ENCODE assay signal across 8 cellular contexts in the genomic region with DNA sequence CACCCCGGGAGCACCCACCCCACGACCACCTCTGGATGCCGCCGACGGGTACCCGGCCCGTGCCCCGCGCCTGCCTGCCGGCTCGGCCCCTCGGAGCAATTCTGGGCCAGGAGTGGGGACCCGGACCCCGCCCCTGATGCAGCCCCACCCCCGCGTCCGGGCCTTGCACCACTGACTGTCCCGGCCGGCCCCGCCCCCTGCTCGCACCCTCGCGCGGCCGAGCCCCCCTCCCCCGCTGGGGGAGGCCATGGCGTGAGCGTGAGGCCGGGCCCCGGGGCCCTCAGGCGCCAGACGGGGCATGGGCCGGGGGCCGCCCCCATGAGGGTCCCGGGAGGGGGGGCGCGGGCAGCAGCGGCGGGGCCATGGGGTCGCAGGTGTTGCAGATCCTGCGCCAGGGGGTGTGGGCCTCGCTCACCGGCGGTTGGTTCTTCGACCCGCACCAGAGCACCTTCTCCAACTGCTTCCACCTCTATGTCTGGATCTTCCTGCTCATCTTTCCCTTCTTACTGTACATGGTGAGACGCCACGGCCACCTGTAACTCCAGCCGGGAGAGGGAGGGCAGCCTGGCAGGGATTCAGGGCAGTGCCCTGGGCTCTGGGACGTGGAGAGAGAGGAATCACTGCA. TPM values are rescaled to one million over a fixed set of nuclear protein-coding genes. Genes with fewer than 3 reads are reported as not detected.
DNase-seq lines count a peak whose midpoint lies in the region; ATAC-seq, FAIRE-seq and TF ChIP-seq lines count a peak whose summit lies in the region.

No MANE protein-coding gene starts in this region.

- peak overlapping the region; percentile 85 to 90 for H3K4me3 Mint-ChIP-seq in stimulated activated naive B cell treated with anti-CD40 and anti-IgM and Interleukin-4, amounts not matched to agents 10 μg/mL and 1 μg/mL and 100 μg/mL, for 72 hours

- no peaks in the 10 kb centered on the region for H3K27me3 ChIP-seq in DOHH2 (ENCODE audit: control insufficient read depth, low read length)
- no peaks in the 10 kb centered on the region for H3K27me3 ChIP-seq in GM12878 (replicated peaks in 1 of 2; ENCODE audit: control insufficient read depth in 2 of 2, insufficient read depth in 2 of 2, low read length in 1 of 2)

- H3K4me3 ChIP-seq in DOHH2 (ENCODE audit: low read length): peak overlapping the region; percentile 78
- peak overlapping the region; percentile 100 for H3K4me3 ChIP-seq in GM12878

- H3K36me3 ChIP-seq in DOHH2 (ENCODE audit: control insufficient read depth, low read length) (peaks cover 63% of the 10 kb centered on the region), GM12878 (ENCODE audit: control insufficient read depth in 2 of 2, insufficient read depth in 2 of 2, low read length in 1 of 2) (peaks cover 17 to 21% of the 10 kb centered on the region in 2 experiments; a peak in 3 of 4 replicates)

- peak; percentile 4 for ATAC-seq in GM21528 (IDR thresholded peaks at IDR 0.05; ENCODE audit: low FRiP score, unreplicated experiment)
- ATAC-seq in GM12878: peak; percentile 11
- peak; percentile 2 to 6 for ATAC-seq in stimulated activated naive B cell treated with anti-CD40 and anti-IgM and Interleukin-4, amounts not matched to agents 10 μg/mL and 1 μg/mL and 100 μg/mL, for 72 hours (replicated peaks)
- ATAC-seq in GM18519 (IDR thresholded peaks at IDR 0.05; ENCODE audit: low FRiP score, unreplicated experiment): no peak

- CTCF ChIA-PET in GM12878 (lab: Yijun Ruan, JAX): interaction anchor here (0.6 to 3.8 kb wide), 11 partner anchors 10 to 286 kb away, joined by 3 to 35 read pairs (median 6); a partner anchor contains a TSS

- H3K9me3 Mint-ChIP-seq in stimulated activated naive B cell treated with anti-CD40 and anti-IgM and Interleukin-4, amounts not matched to agents 10 μg/mL and 1 μg/mL and 100 μg/mL, for 72 hours: no peaks in the 10 kb centered on the region

- TF ChIP-seq RAD21 in GM12878 (IDR thresholded peaks at IDR 0.05; ENCODE audit: insufficient read depth, low read depth, low read length): no peak

- no peak for FAIRE-seq in GM12878 (lab: Jason Lieb, UNC)

- H3K27ac Mint-ChIP-seq in stimulated activated naive B cell treated with anti-CD40 and anti-IgM and Interleukin-4, amounts not matched to agents 10 μg/mL and 1 μg/mL and 100 μg/mL, for 72 hours: peak overlapping the region; percentile 98

- H3K9me3 ChIP-seq in DOHH2 (ENCODE audit: control insufficient read depth, insufficient read depth, low read length) (no peaks in the 10 kb centered on the region), GM12878 (replicated peaks; ENCODE audit: control insufficient read depth, insufficient read depth, low read length) (no peaks in the 10 kb centered on the region)

- peaks cover 76% of the 10 kb centered on the region for H3K79me2 ChIP-seq in DOHH2 (ENCODE audit: control insufficient read depth, low read length)
- peaks cover 72% of the 10 kb centered on the region for H3K79me2 ChIP-seq in GM12878 (ENCODE audit: control insufficient read depth, insufficient read depth, low read length)

- H3K4me1 ChIP-seq in DOHH2 (ENCODE audit: control insufficient read depth, low read length) (peaks cover 47% of the 10 kb centered on the region), GM12878 (ENCODE audit: control insufficient read depth, insufficient read depth, low read length) (peaks cover 24% of the 10 kb centered on the region)

- intact Hi-C loops in GM12878 (cut with micrococcal nuclease; ENCODE audit: unreplicated experiment): loop anchor here (1.0 to 2.0 kb wide), 5 partner anchors 23 to 75 kb away; a partner anchor contains a TSS

- BruUV-seq in GM12878 (replicated peaks; lab: Mats Ljungman, UMichigan): no TSS peak

- H3K27ac ChIP-seq in DOHH2 (ENCODE audit: low read depth, low read length) (peak overlapping the region; percentile 78), GM12878 (ENCODE audit: control insufficient read depth, insufficient read depth) (peak overlapping the region; percentile 64)

- SMC1A ChIA-PET in GM12878 (lab: Charles Lee; ENCODE audit: uncharacterized antibody, unreplicated experiment): interaction anchor here (1.2 to 1.7 kb wide), 8 partner anchors 10 to 273 kb away, joined by 3 to 21 read pairs (median 6); a partner anchor contains a TSS

- TF ChIP-seq CTCF in DOHH2 (IDR thresholded peaks at IDR 0.05; ENCODE audit: low read depth, low read length, poor library complexity, severe bottlenecking) (no peak), GM12878 (IDR thresholded peaks at IDR 0.05 in 2 of 3, conservative IDR thresholded peaks at IDR 0.05 in 1 of 3; ENCODE audit: control insufficient read depth in 2 of 3, extremely low read depth in 1 of 3, insufficient read depth in 1 of 3, low read depth in 3 of 3, low read length in 3 of 3) (no peak)

- no peaks in the 10 kb centered on the region for H3K9me2 ChIP-seq in DOHH2 (replicated peaks; ENCODE audit: control insufficient read depth, low read length)

- no peak for TF ChIP-seq POLR2A in GM12878 (IDR thresholded peaks at IDR 0.05; ENCODE audit: low read depth, low read length)

- H3K27me3 Mint-ChIP-seq in stimulated activated naive B cell treated with anti-CD40 and anti-IgM and Interleukin-4, amounts not matched to agents 10 μg/mL and 1 μg/mL and 100 μg/mL, for 72 hours: no peaks in the 10 kb centered on the region

- WGBS in GM12878 (ENCODE audit: insufficient coverage, insufficient replicate concordance, low lambda C conversion rate, missing lambda C conversion rate): 14% methylated on average over 22 of the region's 50 CpGs

- peaks cover 27 to 51% of the 10 kb centered on the region in 2 donors for H3K4me1 Mint-ChIP-seq in stimulated activated naive B cell treated with anti-CD40 and anti-IgM and Interleukin-4, amounts not matched to agents 10 μg/mL and 1 μg/mL and 100 μg/mL, for 72 hours

- TF ChIP-seq EP300 in GM12878 (IDR thresholded peaks at IDR 0.05; ENCODE audit: borderline replicate concordance in 1 of 2, control insufficient read depth in 1 of 2, low read depth in 2 of 2, low read length in 2 of 2): no peak

- DNase-seq in NAMALWA (ENCODE audit: low spot score) (peak; percentile 65), GM12878 (ENCODE audit: low read depth, low spot score) (no peak), islet precursor cell (peak; percentile 74), NCI-H1105 (lab: John Stamatoyannopoulos, UW) (no peak)
- no peak for DNase-seq in stimulated activated naive B cell treated with anti-CD40 and anti-IgM and Interleukin-4, amounts not matched to agents 10 μg/mL and 1 μg/mL and 100 μg/mL, for 72 hours

- peaks cover 30 to 57% of the 10 kb centered on the region in 2 donors for H3K36me3 Mint-ChIP-seq in stimulated activated naive B cell treated with anti-CD40 and anti-IgM and Interleukin-4, amounts not matched to agents 10 μg/mL and 1 μg/mL and 100 μg/mL, for 72 hours

- H3K9ac ChIP-seq in GM12878 (ENCODE audit: control insufficient read depth, insufficient read depth, low read length): peak overlapping the region; percentile 68

- no peaks in the 10 kb centered on the region; the same call in 1 of the 2 replicates for H3F3A ChIP-seq in DOHH2 (ENCODE audit: control insufficient read depth, insufficient read depth)

- H2AFZ ChIP-seq in GM12878 (ENCODE audit: control insufficient read depth, low read depth, low read length): no peak overlapping the region

- RAD21 ChIA-PET in GM12878 (lab: Charles Lee; ENCODE audit: unreplicated experiment): interaction anchor here (0.7 to 4.0 kb wide), 15 partner anchors 16 to 283 kb away, joined by 3 to 36 read pairs (median 5); a partner anchor contains a TSS

- H3K4me2 ChIP-seq in DOHH2 (ENCODE audit: low read length) (peak overlapping the region; percentile 93), GM12878 (ENCODE audit: control insufficient read depth, insufficient read depth) (peak overlapping the region; percentile 94)

- POLR2A ChIA-PET in GM12878 (lab: Charles Lee): interaction anchor here (0.5 to 5.0 kb wide), 19 partner anchors 11 to 327 kb away, joined by 3 to 41 read pairs (median 6); a partner anchor contains a TSS

- in situ Hi-C loops in GM12878 (cut with MboI): no loop called here

- H4K20me1 ChIP-seq in DOHH2 (ENCODE audit: control insufficient read depth, insufficient read depth, low read depth, low read length): peaks cover 14% of the 10 kb centered on the region; the same call in 1 of the 2 replicates
- no peaks in the 10 kb centered on the region; the same call in 1 of the 2 replicates for H4K20me1 ChIP-seq in GM12878 (ENCODE audit: control insufficient read depth, insufficient read depth)

RNA-seq across cellular contexts. Expression of a gene that starts 0.5 kb away (rescaled TPM):
- 38.1 and 44.3 TPM in 2 replicates for total RNA-seq in GM12878 (2013; cell fraction: nucleolus; rRNA removed)
- 14.0 and 19.9 TPM in 2 replicates for total RNA-seq in GM12878 (2014; rRNA removed)
- total RNA-seq in GM12878 (2014; rRNA removed; fragmentation: Illumina TruSeq; extraction: Trizol): 5.4 and 7.3 TPM in 2 replicates
- 39.0 and 46.6 TPM in 2 replicates for total RNA-seq in GM12878 (2021)
- polyA plus RNA-seq in GM12878 (2011; ENCODE audit: low read depth): 8.1 TPM
- 2.9 and 8.2 TPM in 2 replicates for polyA plus RNA-seq in GM12878 (2011; rRNA removed)
- 19.6 and 23.7 TPM in 2 replicates for polyA plus RNA-seq in GM12878 (2011; cell fraction: cytosol; rRNA removed)
- 93.1 and 120 TPM in 2 replicates for polyA plus RNA-seq in GM12878 (2011; cell fraction: nucleus; rRNA removed)
- polyA plus RNA-seq in GM12878 (2012): 16.6 and 21.0 TPM in 2 replicates
- polyA plus RNA-seq in GM12878 (2014; fragmentation: Illumina TruSeq; extraction: Trizol): 1.7 and 8.6 TPM in 2 replicates
- under 1 TPM; 0.03 to 0.15 TPM for polyA plus RNA-seq in GM12878 (2014; fragmentation: Nextera tagmentation; extraction: Ambion mirVana)
- polyA plus RNA-seq in GM12878 (2014; rRNA removed): 34.1 and 40.2 TPM in 2 replicates
- 10 to 100 TPM in 1 of 2 experiments, 1 to 10 TPM in 1; 6.8 to 10.3 TPM for polyA plus RNA-seq in GM12878 (2016; fragmentation: Nextera tagmentation; extraction: Ambion mirVana)
- polyA minus RNA-seq in GM12878 (2011; rRNA and poly(A)+ RNA removed): 12.1 and 24.9 TPM in 2 replicates
- polyA minus RNA-seq in GM12878 (2011; cell fraction: cytosol; rRNA and poly(A)+ RNA removed): 17.2 and 18.4 TPM in 2 replicates
- polyA minus RNA-seq in GM12878 (2011; cell fraction: nucleus; rRNA and poly(A)+ RNA removed): 29.3 and 54.2 TPM in 2 replicates

RNA-seq across cellular contexts. Expression of a gene that starts 2.0 kb away (rescaled TPM):
- 95.3 and 109 TPM in 2 replicates for total RNA-seq in GM12878 (2013; cell fraction: nucleolus; rRNA removed)
- 37.4 and 39.9 TPM in 2 replicates for total RNA-seq in GM12878 (2014; rRNA removed)
- 13.6 and 15.1 TPM in 2 replicates for total RNA-seq in GM12878 (2014; rRNA removed; fragmentation: Illumina TruSeq; extraction: Trizol)
- total RNA-seq in GM12878 (2021): 62.6 and 64.7 TPM in 2 replicates
- 8.2 TPM for polyA plus RNA-seq in GM12878 (2011; ENCODE audit: low read depth)
- polyA plus RNA-seq in GM12878 (2011; rRNA removed): 17.0 and 27.9 TPM in 2 replicates
- polyA plus RNA-seq in GM12878 (2011; cell fraction: cytosol; rRNA removed): 43.4 and 59.7 TPM in 2 replicates
- 80.4 and 99.7 TPM in 2 replicates for polyA plus RNA-seq in GM12878 (2011; cell fraction: nucleus; rRNA removed)
- 29.2 and 38.0 TPM in 2 replicates for polyA plus RNA-seq in GM12878 (2012)
- 6.6 and 14.0 TPM in 2 replicates for polyA plus RNA-seq in GM12878 (2014; fragmentation: Illumina TruSeq; extraction: Trizol)
- polyA plus RNA-seq in GM12878 (2014; fragmentation: Nextera tagmentation; extraction: Ambion mirVana): 1 to 10 TPM; 1.5 to 1.9 TPM
- polyA plus RNA-seq in GM12878 (2014; rRNA removed): 51.8 and 58.7 TPM in 2 replicates
- polyA plus RNA-seq in GM12878 (2016; fragmentation: Nextera tagmentation; extraction: Ambion mirVana): 10 to 100 TPM; 22.1 to 27.3 TPM
- 31.5 and 53.3 TPM in 2 replicates for polyA minus RNA-seq in GM12878 (2011; rRNA and poly(A)+ RNA removed)
- 23.3 and 23.7 TPM in 2 replicates for polyA minus RNA-seq in GM12878 (2011; cell fraction: cytosol; rRNA and poly(A)+ RNA removed)
- 31.8 and 54.0 TPM in 2 replicates for polyA minus RNA-seq in GM12878 (2011; cell fraction: nucleus; rRNA and poly(A)+ RNA removed)

RNA-seq across cellular contexts. Expression of a gene that starts 20.5 kb away (rescaled TPM):
- total RNA-seq in GM12878 (2013; cell fraction: nucleolus; rRNA removed): 0.42 and 0.67 TPM in 2 replicates
- 0.16 and 0.23 TPM in 2 replicates for total RNA-seq in GM12878 (2014; rRNA removed)
- total RNA-seq in GM12878 (2014; rRNA removed; fragmentation: Illumina TruSeq; extraction: Trizol): not detected in 2 replicates
- total RNA-seq in GM12878 (2021): 0.29 and 0.54 TPM in 2 replicates
- not detected for polyA plus RNA-seq in GM12878 (2011; ENCODE audit: low read depth)
- polyA plus RNA-seq in GM12878 (2011; rRNA removed): not detected in 2 replicates
- polyA plus RNA-seq in GM12878 (2011; cell fraction: cytosol; rRNA removed): 0.08 TPM in 1 of 2 replicates, not detected in the other
- 0.16 and 0.46 TPM in 2 replicates for polyA plus RNA-seq in GM12878 (2011; cell fraction: nucleus; rRNA removed)
- polyA plus RNA-seq in GM12878 (2012): 0.08 and 0.80 TPM in 2 replicates
- not detected in 2 replicates for polyA plus RNA-seq in GM12878 (2014; fragmentation: Illumina TruSeq; extraction: Trizol)
- polyA plus RNA-seq in GM12878 (2014; fragmentation: Nextera tagmentation; extraction: Ambion mirVana): under 1 TPM in 1 of 2 experiments, not detected in 1; 0.11 TPM
- polyA plus RNA-seq in GM12878 (2014; rRNA removed): 0.15 TPM in 1 of 2 replicates, not detected in the other
- polyA plus RNA-seq in GM12878 (2016; fragmentation: Nextera tagmentation; extraction: Ambion mirVana): not detected
- 1.4 TPM in 1 of 2 replicates, not detected in the other for polyA minus RNA-seq in GM12878 (2011; rRNA and poly(A)+ RNA removed)
- polyA minus RNA-seq in GM12878 (2011; cell fraction: cytosol; rRNA and poly(A)+ RNA removed): not detected in 2 replicates
- polyA minus RNA-seq in GM12878 (2011; cell fraction: nucleus; rRNA and poly(A)+ RNA removed): not detected in 2 replicates

RNA-seq across cellular contexts. Expression of a gene that starts 21.8 kb away (rescaled TPM):
- total RNA-seq in GM12878 (2013; cell fraction: nucleolus; rRNA removed): 136 and 145 TPM in 2 replicates
- total RNA-seq in GM12878 (2014; rRNA removed) (51.7 and 61.2 TPM in 2 replicates), GM12878 (2014; rRNA removed; fragmentation: Illumina TruSeq; extraction: Trizol) (26.9 and 34.2 TPM in 2 replicates), GM12878 (2021) (132 and 139 TPM in 2 replicates)
- 14.6 TPM for polyA plus RNA-seq in GM12878 (2011; ENCODE audit: low read depth)
- polyA plus RNA-seq in GM12878 (2011; rRNA removed) (24.0 and 64.1 TPM in 2 replicates), GM12878 (2014; fragmentation: Illumina TruSeq; extraction: Trizol) (4.9 and 16.0 TPM in 2 replicates), GM12878 (2014; fragmentation: Nextera tagmentation; extraction: Ambion mirVana) (1 to 10 TPM; 1.0 to 5.5 TPM), GM12878 (2014; rRNA removed) (64.2 and 66.8 TPM in 2 replicates), GM12878 (2016; fragmentation: Nextera tagmentation; extraction: Ambion mirVana) (10 to 100 TPM; 18.3 to 32.7 TPM)
- 72.9 and 124 TPM in 2 replicates for polyA plus RNA-seq in GM12878 (2011; cell fraction: cytosol; rRNA removed)
- 436 and 511 TPM in 2 replicates for polyA plus RNA-seq in GM12878 (2011; cell fraction: nucleus; rRNA removed)
- polyA plus RNA-seq in GM12878 (2012): 69.0 and 88.3 TPM in 2 replicates
- polyA minus RNA-seq in GM12878 (2011; rRNA and poly(A)+ RNA removed): 131 and 204 TPM in 2 replicates
- 70.8 and 88.3 TPM in 2 replicates for polyA minus RNA-seq in GM12878 (2011; cell fraction: cytosol; rRNA and poly(A)+ RNA removed)
- polyA minus RNA-seq in GM12878 (2011; cell fraction: nucleus; rRNA and poly(A)+ RNA removed): 87.9 and 144 TPM in 2 replicates

RNA-seq across cellular contexts. Expression of a gene that starts 40.2 kb away (rescaled TPM):
- total RNA-seq in GM12878 (2013; cell fraction: nucleolus; rRNA removed): 101 and 114 TPM in 2 replicates
- total RNA-seq in GM12878 (2014; rRNA removed) (63.3 and 74.6 TPM in 2 replicates), GM12878 (2014; rRNA removed; fragmentation: Illumina TruSeq; extraction: Trizol) (32.9 and 37.1 TPM in 2 replicates), GM12878 (2021) (90.7 and 92.7 TPM in 2 replicates)
- polyA plus RNA-seq in GM12878 (2011; ENCODE audit: low read depth): 22.5 TPM
- polyA plus RNA-seq in GM12878 (2011; rRNA removed) (21.5 and 28.4 TPM in 2 replicates), GM12878 (2014; fragmentation: Illumina TruSeq; extraction: Trizol) (34.3 and 39.8 TPM in 2 replicates), GM12878 (2014; fragmentation: Nextera tagmentation; extraction: Ambion mirVana) (under 1 TPM; 0.06 to 0.09 TPM), GM12878 (2014; rRNA removed) (99.4 and 117 TPM in 2 replicates), GM12878 (2016; fragmentation: Nextera tagmentation; extraction: Ambion mirVana) (10 to 100 TPM; 15.5 to 18.9 TPM)
- polyA plus RNA-seq in GM12878 (2011; cell fraction: cytosol; rRNA removed): 37.0 and 59.7 TPM in 2 replicates
- polyA plus RNA-seq in GM12878 (2011; cell fraction: nucleus; rRNA removed): 195 and 323 TPM in 2 replicates
- 52.1 and 68.8 TPM in 2 replicates for polyA plus RNA-seq in GM12878 (2012)
- polyA minus RNA-seq in GM12878 (2011; rRNA and poly(A)+ RNA removed): 22.7 and 40.4 TPM in 2 replicates
- 33.2 and 33.8 TPM in 2 replicates for polyA minus RNA-seq in GM12878 (2011; cell fraction: cytosol; rRNA and poly(A)+ RNA removed)
- polyA minus RNA-seq in GM12878 (2011; cell fraction: nucleus; rRNA and poly(A)+ RNA removed): 24.8 and 46.7 TPM in 2 replicates

Comparison
In these comparisons a context has a peak if more than half of its experiments do, and no peak if none do; other contexts are left out.
1. DNase-seq: peak in NAMALWA (single experiment) and islet precursor cell (single experiment); none in GM12878 (single experiment), stimulated activated naive B cell treated with anti-CD40 and anti-IgM and Interleukin-4, amounts not matched to agents 10 μg/mL and 1 μg/mL and 100 μg/mL, for 72 hours (single experiment) and NCI-H1105 (single experiment).